18 cellular contexts compared by ENCODE assay signal in the genomic region with DNA sequence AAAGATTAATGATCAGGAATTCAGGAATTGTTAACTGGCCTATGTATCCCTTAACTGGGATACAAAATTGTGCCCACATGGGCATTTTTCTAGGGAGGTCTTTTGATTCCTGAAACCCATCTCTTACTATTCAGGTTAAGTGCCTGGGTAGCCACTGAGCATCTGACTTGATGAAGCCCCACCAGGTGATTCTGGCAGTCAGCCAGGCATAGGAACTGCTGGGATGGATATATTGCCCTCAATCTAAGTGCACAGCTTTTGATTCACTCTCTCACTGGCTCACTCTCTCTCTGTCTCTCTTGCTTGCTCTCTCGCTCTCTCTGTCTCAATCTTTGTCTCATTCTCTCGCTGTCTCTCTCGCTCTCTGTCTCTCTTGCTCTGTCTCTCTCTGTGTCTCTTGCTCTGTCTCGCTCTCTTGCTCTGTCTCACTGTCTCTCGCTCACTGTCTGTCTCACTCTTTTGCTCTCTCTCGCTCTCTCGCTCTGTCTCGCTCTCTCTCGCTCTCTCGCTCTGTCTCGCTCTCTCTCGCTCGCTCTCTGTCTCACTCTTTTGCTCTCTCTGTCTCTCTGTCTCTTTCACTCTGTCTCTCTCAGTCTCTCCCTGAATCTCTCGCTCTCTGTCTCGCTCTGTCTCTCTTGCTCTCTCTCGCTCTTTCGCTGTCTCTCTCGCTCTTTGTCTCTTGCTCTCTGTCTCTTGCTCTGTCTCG.
"Had no signal": no experiment of that assay in that cellular context is flagged by ENCODE, and none has a peak within 500 bp of the region (broad histone marks: within the 10 kb centered on the region; RNA-seq: fewer than 3 reads in every experiment).

No MANE protein-coding gene starts in this region.

- H3K27me3 ChIP-seq: adrenal gland, neutrophil, right lobe of liver, vagina had no signal

- H3K4me1 ChIP-seq: parathyroid adenoma had no signal

- H3K9me3 ChIP-seq: adrenal gland, neutrophil, right lobe of liver, vagina had no signal

- H3K4me3 ChIP-seq: adrenal gland, lung, right lobe of liver, vagina had no signal

- DNase-seq: activated CD4-positive, alpha-beta T cell treated with anti-CD3 and anti-CD28 coated beads for 36 hours; activated CD4-positive, alpha-beta T cell treated with anti-CD3 and anti-CD28 coated beads, Interleukin-2, amount 50 U/mL, for 48 hours; activated gamma-delta T cell; adrenal gland; cerebellar nuclear complex; cortex of kidney; head of caudate nucleus; kidney; right lobe of liver; small intestine; stimulated activated CD4-positive, alpha-beta T cell treated with anti-CD3 and anti-CD28 coated beads, Interleukin-15, amount 100 ng/mL, for 24 hours; stimulated activated CD4-positive, alpha-beta T cell treated with anti-CD3 and anti-CD28 coated beads, Interleukin-2, amount 100 ng/mL, for 48 hours; stimulated activated naive CD8-positive, alpha-beta T cell treated with anti-CD3 and anti-CD28 coated beads, Interleukin-15, amount 100 ng/mL, for 72 hours; trophoblast cell had no signal

- H3K27ac ChIP-seq: adrenal gland, neutrophil, parathyroid adenoma, right lobe of liver, vagina had no signal
